1 cellular context compared by ENCODE assay signal in genomic region chr5:90305022-90305720, GRCh38.
TF ChIP-seq lines count a peak whose summit lies in the region.

No MANE protein-coding gene starts in this region.

TF ChIP-seq in H1, 55 proteins besides CTCF, POLR2A, EP300 and RAD21 (continued from another document):
- TF ChIP-seq NANOG (IDR thresholded peaks at IDR 0.05; ENCODE audit: insufficient read depth, low read depth, low read length, poor library complexity, severe bottlenecking): no peak
- no peak for TF ChIP-seq SAP30 (IDR thresholded peaks at IDR 0.05; ENCODE audit: insufficient read depth, insufficient replicate concordance, low read length)
- no peak for TF ChIP-seq CTBP2 (IDR thresholded peaks at IDR 0.05; ENCODE audit: borderline replicate concordance, insufficient read depth, insufficient read length, low read length)
